14 cellular contexts compared by ENCODE assay signal in genomic region chr11:2868604-2869526, GRCh38. TPM values are rescaled to one million over a fixed set of nuclear protein-coding genes. Genes with fewer than 3 reads are reported as not detected.
DNase-seq lines count a peak whose midpoint lies in the region; ATAC-seq, FAIRE-seq and TF ChIP-seq lines count a peak whose summit lies in the region.
"Had no signal": no experiment of that assay in that cellular context is flagged by ENCODE, and none has a peak within 500 bp of the region (broad histone marks: within the 10 kb centered on the region; RNA-seq: fewer than 3 reads in every experiment).

No MANE protein-coding gene starts in this region.

- intact Hi-C loops in posterior cingulate gyrus (cut with DNase I): loop anchor here (5.0 kb wide), 1 partner anchor 167 kb away; no protein-coding TSS in a partner anchor

- no peak for TF ChIP-seq CTCF in D721Med (IDR thresholded peaks at IDR 0.05; ENCODE audit: insufficient read depth, missing control alignments)

- DNase-seq in T-helper 17 cell (no peak), posterior cingulate gyrus (peak; percentile 61 to 96 (median 76)), KG1 (lab: John Stamatoyannopoulos, UW) (no peak), D721Med (ENCODE audit: insufficient read length, low spot score) (no peak)
- no peak for DNase-seq in effector memory CD8-positive, alpha-beta T cell
- DNase-seq in stimulated activated CD4-positive, alpha-beta T cell treated with anti-CD3 and anti-CD28 coated beads, Interleukin-4, amount 100 ng/mL, for 4 hours: no peak
- DNase-seq: activated CD4-positive, alpha-beta T cell treated with anti-CD3 and anti-CD28 coated beads for 1 hour; activated naive CD8-positive, alpha-beta T cell treated with anti-CD3 and anti-CD28 coated beads for 36 hours; islet precursor cell; NCI-H345; RPMI8226 had no signal

- no peak overlapping the region for H3K27ac Mint-ChIP-seq in T-helper 17 cell
- no peak overlapping the region for H3K27ac Mint-ChIP-seq in effector memory CD8-positive, alpha-beta T cell
- H3K27ac Mint-ChIP-seq: activated naive CD8-positive, alpha-beta T cell treated with anti-CD3 and anti-CD28 coated beads for 36 hours had no signal

- no peak for FAIRE-seq in D721Med (lab: Jason Lieb, UNC)

- H3K4me1 ChIP-seq in ES-I3 (ENCODE audit: insufficient read depth, low read length) (peaks cover 20% of the 10 kb centered on the region), iPS-18a (ENCODE audit: control insufficient read depth, low read depth, low read length) (peaks cover 28% of the 10 kb centered on the region)

- peak overlapping the region; percentile 19 for H3K4me3 Mint-ChIP-seq in T-helper 17 cell
- peak overlapping the region in 1 of 2 donors; percentile 4 for H3K4me3 Mint-ChIP-seq in effector memory CD8-positive, alpha-beta T cell
- H3K4me3 Mint-ChIP-seq: activated naive CD8-positive, alpha-beta T cell treated with anti-CD3 and anti-CD28 coated beads for 36 hours had no signal

- H3K9ac ChIP-seq in ES-I3 (ENCODE audit: low read depth, low read length) (peak overlapping the region; percentile 17; the same call in 1 of the 2 replicates), iPS-18a (ENCODE audit: low read length) (no peak overlapping the region)

- no peaks in the 10 kb centered on the region; the same call in 1 of the 2 replicates for H3K9me3 ChIP-seq in ES-I3 (ENCODE audit: control insufficient read depth, insufficient read depth, low read length)
- H3K9me3 ChIP-seq in T-helper 17 cell (ENCODE audit: control insufficient read depth, low read length, poor library complexity, severe bottlenecking): no peaks in the 10 kb centered on the region
- H3K9me3 ChIP-seq in iPS-18a (ENCODE audit: control insufficient read depth, low read depth, low read length): no peaks in the 10 kb centered on the region

- no peak for ATAC-seq in T-helper 17 cell
- ATAC-seq in effector memory CD8-positive, alpha-beta T cell (replicated peaks): no peak

- H3K9me3 Mint-ChIP-seq in effector memory CD8-positive, alpha-beta T cell: no peaks in the 10 kb centered on the region
- H3K9me3 Mint-ChIP-seq: activated naive CD8-positive, alpha-beta T cell treated with anti-CD3 and anti-CD28 coated beads for 36 hours had no signal

- peaks cover 83% of the 10 kb centered on the region for H3K27me3 ChIP-seq in iPS-18a (ENCODE audit: control insufficient read depth, insufficient read depth, low read length)

- H3K4me3 ChIP-seq in iPS-18a (ENCODE audit: low read length): peak overlapping the region; percentile 11

- no peaks in the 10 kb centered on the region for H3K36me3 ChIP-seq in ES-I3 (ENCODE audit: insufficient read depth, low read length)
- no peaks in the 10 kb centered on the region for H3K36me3 ChIP-seq in iPS-18a (ENCODE audit: control insufficient read depth, low read depth, low read length)

- peaks cover 59% of the 10 kb centered on the region for H3K27me3 Mint-ChIP-seq in T-helper 17 cell
- peaks cover 50 to 75% of the 10 kb centered on the region in 2 donors for H3K27me3 Mint-ChIP-seq in effector memory CD8-positive, alpha-beta T cell

- no peak overlapping the region for H3K27ac ChIP-seq in iPS-18a (ENCODE audit: low read length)
- H3K27ac ChIP-seq: epithelial cell of prostate had no signal

- peaks cover 6% of the 10 kb centered on the region for H3K36me3 Mint-ChIP-seq in T-helper 17 cell (ENCODE audit: low read depth)
- H3K36me3 Mint-ChIP-seq in effector memory CD8-positive, alpha-beta T cell (ENCODE audit: insufficient read depth): no peaks in the 10 kb centered on the region
- H3K36me3 Mint-ChIP-seq: activated naive CD8-positive, alpha-beta T cell treated with anti-CD3 and anti-CD28 coated beads for 36 hours had no signal

- peaks cover 6% of the 10 kb centered on the region for H3K4me1 Mint-ChIP-seq in T-helper 17 cell
- peaks cover 5 to 14% of the 10 kb centered on the region in 2 donors for H3K4me1 Mint-ChIP-seq in effector memory CD8-positive, alpha-beta T cell (ENCODE audit: low read depth in 2 of 2)

RNA-seq across cellular contexts. Expression of gene CDKN1C, which starts 16.7 kb away (rescaled TPM):
- total RNA-seq in T-helper 17 cell: 1 to 10 TPM in 1 of 2 donors, under 1 TPM in 1; 0.91 to 2.6 TPM

Comparison
In these comparisons a context has a peak if more than half of its experiments do, and no peak if none do; other contexts are left out.
1. DNase-seq: peak in posterior cingulate gyrus (10 of 10); none in T-helper 17 cell (0 of 3), effector memory CD8-positive, alpha-beta T cell (0 of 3), stimulated activated CD4-positive, alpha-beta T cell treated with anti-CD3 and anti-CD28 coated beads, Interleukin-4, amount 100 ng/mL, for 4 hours (0 of 2), KG1 (single experiment) and D721Med (single experiment).